ENCODE assay signal across 34 cellular contexts in the genomic region with DNA sequence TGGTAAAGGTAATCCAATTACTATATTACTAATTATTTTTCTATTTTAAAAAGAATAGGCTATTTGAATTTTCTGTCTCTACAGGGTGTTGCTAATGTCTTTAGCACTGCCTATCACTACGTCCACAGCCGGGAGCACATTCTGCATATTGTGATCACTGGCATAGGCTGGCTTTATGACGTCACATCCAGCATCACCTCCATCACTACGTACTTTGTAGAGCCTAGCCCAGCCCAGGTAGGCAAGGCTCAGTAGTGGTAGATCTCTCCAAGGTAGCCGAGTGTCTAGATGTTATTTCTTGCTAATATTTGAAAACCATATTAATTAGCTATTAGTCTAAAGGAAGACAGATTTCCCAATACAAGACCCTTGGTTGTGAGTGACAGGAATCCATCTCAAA.
"Had no signal": no experiment of that assay in that cellular context is flagged by ENCODE, and none has a peak within 500 bp of the region (broad histone marks: within the 10 kb centered on the region; RNA-seq: fewer than 3 reads in every experiment).

No MANE protein-coding gene starts in this region.

- H3K4me3 ChIP-seq: adrenal gland, ascending aorta, body of pancreas, breast epithelium, cardiac muscle cell had no signal

- FAIRE-seq: astrocyte, bronchial epithelial cell had no signal

- DNase-seq: activated effector memory CD4-positive, alpha-beta T cell treated with anti-CD3 and anti-CD28 coated beads, Interleukin-2, amount 50 U/mL, for 16 hours; activated effector memory CD4-positive, alpha-beta T cell treated with Interleukin-2 at 50 U/mL for 16 hours; activated gamma-delta T cell; activated gamma-delta T cell treated with Interleukin-2 at 50 U/mL for 16 hours; activated naive CD4-positive, alpha-beta T cell; activated naive CD4-positive, alpha-beta T cell treated with anti-CD3 and anti-CD28 coated beads for 36 hours; activated naive CD4-positive, alpha-beta T cell treated with anti-CD3 and anti-CD28 coated beads, Interleukin-2, amount 10 ng/mL, durations not matched to agents 7 days and 5 days; activated naive CD4-positive, alpha-beta T cell treated with anti-CD3 and anti-CD28 coated beads, Interleukin-2, amount 50 U/mL, for 16 hours; activated naive CD4-positive, alpha-beta T cell treated with Interleukin-2 at 50 U/mL for 16 hours; activated naive CD8-positive, alpha-beta T cell treated with anti-CD3 and anti-CD28 coated beads for 36 hours; activated naive CD8-positive, alpha-beta T cell treated with anti-CD3 and anti-CD28 coated beads, Interleukin-2, amount 10 ng/mL, durations not matched to agents 7 days and 5 days; activated naive CD8-positive, alpha-beta T cell treated with anti-CD3 and anti-CD28 coated beads, Interleukin-2, amount 50 U/mL, for 24 hours; activated T-cell treated with anti-CD3 and anti-CD28 coated beads, Interleukin-2, amount 50 U/mL, for 1 hour; activated T-cell treated with anti-CD3 and anti-CD28 coated beads, Interleukin-2, amount 50 U/mL, for 24 hours; activated T-cell treated with anti-CD3 and anti-CD28 coated beads, Interleukin-2, amount 50 U/mL, for 4 hours; activated T-cell treated with anti-CD3 and anti-CD28 coated beads, Interleukin-2, amount 50 U/mL, for 48 hours; activated T-cell treated with anti-CD3 and anti-CD28 coated beads, Interleukin-2, amount 50 U/mL, for 72 hours; adrenal gland; amniotic stem cell; amygdala; anterior cingulate cortex; aorta; body of pancreas; brain microvascular endothelial cell; caudate nucleus; central memory CD4-positive, alpha-beta T cell; cerebellar nuclear complex had no signal

- H3K4me1 ChIP-seq: adrenal gland, ascending aorta, body of pancreas, breast epithelium had no signal

- H3K36me3 ChIP-seq: adrenal gland, ascending aorta, brain microvascular endothelial cell, breast epithelium, cardiac muscle cell had no signal

- H3K9me3 ChIP-seq: adrenal gland, ascending aorta, body of pancreas, breast epithelium had no signal

- H3K27ac ChIP-seq: adrenal gland, ascending aorta, body of pancreas, brain microvascular endothelial cell, breast epithelium, cardiac muscle cell had no signal

- H3K27me3 ChIP-seq: ascending aorta, body of pancreas, brain microvascular endothelial cell, breast epithelium had no signal

- ATAC-seq: activated naive CD4-positive, alpha-beta T cell treated with anti-CD3 and anti-CD28 coated beads, Interleukin-2, amount 50 U/mL, for 72 hours; activated naive CD8-positive, alpha-beta T cell treated with anti-CD3 and anti-CD28 coated beads, Interleukin-2, amount 50 U/mL, for 24 hours; activated T-cell treated with anti-CD3 and anti-CD28 coated beads, Interleukin-2, amount 50 U/mL, for 4 hours; activated T-cell treated with anti-CD3 and anti-CD28 coated beads, Interleukin-2, amount 50 U/mL, for 72 hours; activated T-helper 17 cell treated with anti-CD3 and anti-CD28 coated beads, Interleukin-2, amount 50 U/mL, for 72 hours; body of pancreas had no signal
